1 cellular context compared by ENCODE assay signal in genomic region chr6:16836186-16836981, GRCh38.
TF ChIP-seq lines count a peak whose summit lies in the region.

No MANE protein-coding gene starts in this region.

TF ChIP-seq in GM12878, 131 proteins besides CTCF, POLR2A, EP300 and RAD21 (continued from another document):
- peak; percentile 20 for TF ChIP-seq PBX3 (IDR thresholded peaks at IDR 0.05; ENCODE audit: insufficient replicate concordance, low read depth, low read length)
